In genomic region chr11:13955971-13956421, GRCh38 we compare ENCODE assay signal across 8 cellular contexts.
DNase-seq lines count a peak whose midpoint lies in the region; ATAC-seq lines count a peak whose summit lies in the region.

No MANE protein-coding gene starts in this region.

- WGBS in iPS DF 6.9 (ENCODE audit: insufficient coverage, insufficient read length) = no CpG with 5 or more reads among the region's 5 CpGs

- H3K27ac ChIP-seq in iPS DF 6.9 (ENCODE audit: low read length) = no peak overlapping the region

- H3K4me1 ChIP-seq in iPS DF 6.9 (ENCODE audit: control insufficient read depth, insufficient read depth, low read length) = peaks cover 2% of the 10 kb centered on the region; the same call in 1 of the 2 replicates

- H3K36me3 ChIP-seq in iPS DF 6.9 (ENCODE audit: control insufficient read depth, insufficient read depth, low read length) = no peaks in the 10 kb centered on the region

- H3K27me3 ChIP-seq in iPS DF 6.9 (ENCODE audit: control insufficient read depth, insufficient read depth, low read length) = peaks cover under 1% of the 10 kb centered on the region; the same call in 1 of the 2 replicates

- no peak overlapping the region for H3K4me3 ChIP-seq in iPS DF 6.9 (ENCODE audit: low read length)

- no peaks in the 10 kb centered on the region for H3K9me3 ChIP-seq in iPS DF 6.9 (ENCODE audit: control insufficient read depth, insufficient read depth, low read length)

- ATAC-seq in GM19452 (IDR thresholded peaks at IDR 0.05; ENCODE audit: unreplicated experiment) = no peak

- DNase-seq in NCI-H2081 (lab: John Stamatoyannopoulos, UW) (peak; percentile 57 to 62), NCI-H2081 treated with DMSO at 0.1 percent for 48 hours (lab: John Stamatoyannopoulos, UW) (no peak), KG1 (lab: John Stamatoyannopoulos, UW) (peak; percentile 23), SKM-1 (lab: John Stamatoyannopoulos, UW; ENCODE audit: unreplicated experiment) (peak; percentile 22), astrocyte of the hippocampus (ENCODE audit: low read depth, low spot score) (peak; percentile 73), iPS DF 6.9 (ENCODE audit: low read depth, low spot score) (peak; percentile 76)
- DNase-seq in stimulated activated CD4-positive, alpha-beta T cell treated with anti-CD3 and anti-CD28 coated beads, Interleukin-12 subunit alpha, Interleukin-12 subunit beta, amount 100 ng/mL, for 4 hours = peak; percentile 38
